8 cellular contexts compared by ENCODE assay signal in the genomic region with DNA sequence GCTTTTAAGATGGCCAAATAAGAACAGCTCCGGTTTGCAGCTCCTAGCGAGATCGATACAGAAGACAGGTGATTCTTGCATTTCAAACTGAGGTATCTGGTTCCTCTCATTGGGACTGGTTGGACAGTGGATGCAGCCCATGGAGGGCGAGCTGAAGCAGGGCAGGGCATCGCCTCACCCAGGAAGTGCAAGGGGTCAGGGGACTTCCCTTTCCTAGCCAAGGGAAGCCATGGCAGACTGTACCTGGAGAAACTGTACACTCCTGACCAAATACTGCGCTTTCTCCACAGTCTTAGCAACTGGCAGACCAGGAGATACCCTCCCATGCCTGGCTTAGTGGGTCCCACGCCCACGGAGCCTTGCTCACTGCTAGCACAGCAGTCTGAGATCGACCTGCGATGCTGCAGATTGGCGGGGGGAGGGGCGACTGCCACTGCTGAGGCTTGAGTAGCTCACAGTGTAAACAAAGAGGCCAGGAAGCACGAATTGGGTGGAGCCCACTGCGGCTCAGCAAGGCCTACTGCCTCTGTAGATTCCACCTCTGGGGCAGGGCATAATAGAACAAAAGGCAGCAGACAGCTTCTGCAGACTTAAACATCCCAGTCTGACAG. TPM values are rescaled to one million over a fixed set of nuclear protein-coding genes. Genes with fewer than 3 reads are reported as not detected.
A peak's percentile ranks its signal among the peaks of the same experiment; 100 is the strongest.
DNase-seq lines count a peak whose midpoint lies in the region; TF ChIP-seq lines count a peak whose summit lies in the region.
"Not testable (repeated sequence)": the region's sequence is repeated elsewhere in the genome, so short reads cannot be mapped to it uniquely, and the experiment has no call there.

No MANE protein-coding gene starts in this region.

- peak overlapping the region; percentile 46 for H3K4me3 Mint-ChIP-seq in activated CD4-positive, alpha-beta memory T cell treated with anti-CD3 and anti-CD28 coated beads, Interleukin-2, amount 10 ng/mL, durations not matched to agents 7 days and 5 days
- H3K4me3 Mint-ChIP-seq in activated naive CD4-positive, alpha-beta T cell treated with anti-CD3 and anti-CD28 coated beads, Interleukin-2, amount 50 U/mL, for 24 hours = peak overlapping the region; percentile 26
- not testable (repeated sequence) for H3K4me3 Mint-ChIP-seq in neural crest cell

- H3K9me3 Mint-ChIP-seq in activated CD4-positive, alpha-beta memory T cell treated with anti-CD3 and anti-CD28 coated beads, Interleukin-2, amount 10 ng/mL, durations not matched to agents 7 days and 5 days = peaks cover 12% of the 10 kb centered on the region
- H3K9me3 Mint-ChIP-seq in activated naive CD4-positive, alpha-beta T cell treated with anti-CD3 and anti-CD28 coated beads, Interleukin-2, amount 50 U/mL, for 24 hours = peaks cover 20% of the 10 kb centered on the region
- H3K9me3 Mint-ChIP-seq in neural crest cell = not testable (repeated sequence)

- H3K4me1 Mint-ChIP-seq in activated CD4-positive, alpha-beta memory T cell treated with anti-CD3 and anti-CD28 coated beads, Interleukin-2, amount 10 ng/mL, durations not matched to agents 7 days and 5 days = peaks cover 28% of the 10 kb centered on the region
- H3K4me1 Mint-ChIP-seq in activated naive CD4-positive, alpha-beta T cell treated with anti-CD3 and anti-CD28 coated beads, Interleukin-2, amount 50 U/mL, for 24 hours = peaks cover 62% of the 10 kb centered on the region
- peaks cover 26% of the 10 kb centered on the region for H3K4me1 Mint-ChIP-seq in neural crest cell

- peaks cover 23% of the 10 kb centered on the region for H3K36me3 Mint-ChIP-seq in activated CD4-positive, alpha-beta memory T cell treated with anti-CD3 and anti-CD28 coated beads, Interleukin-2, amount 10 ng/mL, durations not matched to agents 7 days and 5 days (ENCODE audit: low read depth)
- H3K36me3 Mint-ChIP-seq in activated naive CD4-positive, alpha-beta T cell treated with anti-CD3 and anti-CD28 coated beads, Interleukin-2, amount 50 U/mL, for 24 hours = peaks cover 17% of the 10 kb centered on the region
- not testable (repeated sequence) for H3K36me3 Mint-ChIP-seq in neural crest cell (ENCODE audit: low read depth)

- H3K27ac Mint-ChIP-seq in activated CD4-positive, alpha-beta memory T cell treated with anti-CD3 and anti-CD28 coated beads, Interleukin-2, amount 10 ng/mL, durations not matched to agents 7 days and 5 days = peak overlapping the region; percentile 76
- peak overlapping the region; percentile 30 for H3K27ac Mint-ChIP-seq in activated naive CD4-positive, alpha-beta T cell treated with anti-CD3 and anti-CD28 coated beads, Interleukin-2, amount 50 U/mL, for 24 hours
- H3K27ac Mint-ChIP-seq in neural crest cell (ENCODE audit: unreplicated experiment) = not testable (repeated sequence)

- CTCF ChIA-PET in activated CD4-positive, alpha-beta memory T cell treated with anti-CD3 and anti-CD28 coated beads, Interleukin-2, amount 10 ng/mL, durations not matched to agents 7 days and 5 days (lab: Charles Lee) = interaction anchor here (0.7 to 2.3 kb wide), 10 partner anchors 9 to 85 kb away, joined by 3 to 10 read pairs (median 4); partner anchors contain the start of gene PARVA

- POLR2A ChIA-PET in activated CD4-positive, alpha-beta memory T cell treated with anti-CD3 and anti-CD28 coated beads, Interleukin-2, amount 10 ng/mL, durations not matched to agents 7 days and 5 days (lab: Charles Lee) = interaction anchor here (0.7 to 1.9 kb wide), 4 partner anchors 9 to 1557 kb away, joined by 4 to 10 read pairs (median 6); partner anchors contain the start of genes EIF4G2 and PARVA

- DNase-seq in DMS53 (lab: John Stamatoyannopoulos, UW) (peak; percentile 94), NCI-H2029 treated with DMSO at 0.1 percent for 48 hours (lab: John Stamatoyannopoulos, UW) (peak; percentile 5), SHP77 (lab: John Stamatoyannopoulos, UW) (peak; percentile 3 to 12), fibroblast of pulmonary artery (ENCODE audit: low read depth) (peak; percentile 36), neural crest cell (ENCODE audit: low read depth, low spot score) (peak; percentile 44)
- peak; percentile 85 for DNase-seq in activated CD4-positive, alpha-beta memory T cell treated with anti-CD3 and anti-CD28 coated beads, Interleukin-2, amount 10 ng/mL, durations not matched to agents 7 days and 5 days
- peak; percentile 54 for DNase-seq in stimulated activated CD8-positive, alpha-beta memory T cell treated with anti-CD3 and anti-CD28 coated beads, Interleukin-4, amount 100 ng/mL, for 48 hours

- not testable (repeated sequence) for H3K4me3 ChIP-seq in fibroblast of pulmonary artery (replicated peaks; ENCODE audit: low read depth, low read length)

- peaks cover 19% of the 10 kb centered on the region for H3K27me3 Mint-ChIP-seq in activated CD4-positive, alpha-beta memory T cell treated with anti-CD3 and anti-CD28 coated beads, Interleukin-2, amount 10 ng/mL, durations not matched to agents 7 days and 5 days
- not testable (repeated sequence) for H3K27me3 Mint-ChIP-seq in activated naive CD4-positive, alpha-beta T cell treated with anti-CD3 and anti-CD28 coated beads, Interleukin-2, amount 50 U/mL, for 24 hours; neural crest cell (ENCODE audit: low read depth)

- TF ChIP-seq CTCF in fibroblast of pulmonary artery (IDR thresholded peaks at IDR 0.05; ENCODE audit: low read length, missing control alignments); neural crest cell (conservative IDR thresholded peaks at IDR 0.05): not testable (repeated sequence)

RNA-seq across cellular contexts. Expression of gene PARVA, which starts 11.3 kb away (rescaled TPM):
- total RNA-seq in activated CD4-positive, alpha-beta memory T cell treated with anti-CD3 and anti-CD28 coated beads, Interleukin-2, amount 10 ng/mL, durations not matched to agents 7 days and 5 days = under 1 TPM; 0.10 to 0.18 TPM
- total RNA-seq in neural crest cell = 36.2 and 40.0 TPM in 2 replicates

Comparison
In these comparisons a context has a peak if more than half of its experiments do, and no peak if none do; other contexts are left out.
1. DNase-seq: peak in every context shown above with its lines; median percentile 94 in DMS53; 85 in activated CD4-positive, alpha-beta memory T cell treated with anti-CD3 and anti-CD28 coated beads, Interleukin-2, amount 10 ng/mL, durations not matched to agents 7 days and 5 days; 54 in stimulated activated CD8-positive, alpha-beta memory T cell treated with anti-CD3 and anti-CD28 coated beads, Interleukin-4, amount 100 ng/mL, for 48 hours; 44 in neural crest cell; 36 in fibroblast of pulmonary artery; 8 in SHP77; 5 in NCI-H2029 treated with DMSO at 0.1 percent for 48 hours.
2. RNA of gene PARVA, which starts 11.3 kb away (total RNA-seq): 36.2 to 40.0 TPM in neural crest cell; 0.10 to 0.18 TPM in activated CD4-positive, alpha-beta memory T cell treated with anti-CD3 and anti-CD28 coated beads, Interleukin-2, amount 10 ng/mL, durations not matched to agents 7 days and 5 days; every median in the first group is over 10 times any median in the second.